Comparison of ENCODE assay signal across 8 cellular contexts in the genomic region with DNA sequence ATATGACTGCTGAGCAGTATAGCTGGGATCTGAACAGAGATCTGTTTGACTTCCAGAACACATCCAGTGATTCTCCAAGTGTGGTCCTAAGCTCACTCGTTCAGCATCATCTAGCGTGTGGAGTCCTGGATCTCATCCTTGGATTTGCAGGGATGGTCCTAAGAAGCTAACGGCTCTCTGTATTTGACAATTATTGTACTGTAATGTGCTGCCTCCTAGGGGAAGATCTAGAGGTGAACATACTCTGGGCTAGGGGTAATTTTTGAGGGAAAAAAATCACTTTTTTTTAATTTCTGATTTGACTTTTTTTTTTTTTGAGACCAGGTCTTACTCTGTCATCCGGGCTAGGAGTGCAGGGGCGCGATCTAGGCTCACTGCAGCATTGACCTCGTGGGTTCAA. TPM values are rescaled to one million over a fixed set of nuclear protein-coding genes. Genes with fewer than 3 reads are reported as not detected.
DNase-seq lines count a peak whose midpoint lies in the region; ATAC-seq and TF ChIP-seq lines count a peak whose summit lies in the region.

No MANE protein-coding gene starts in this region.

- H4K20me1 ChIP-seq in HCT116 (ENCODE audit: insufficient read depth) = no peaks in the 10 kb centered on the region

- TF ChIP-seq POLR2A in HCT116 (IDR thresholded peaks at IDR 0.05; ENCODE audit: borderline replicate concordance, extremely low read depth, insufficient read depth, insufficient read length) (no peak), erythroblast (IDR thresholded peaks at IDR 0.05; ENCODE audit: low read length) (peak; percentile 41)

- peak; percentile 73 for TF ChIP-seq RAD21 in HCT116 (IDR thresholded peaks at IDR 0.05; ENCODE audit: low read depth)

- no peaks in the 10 kb centered on the region for H3K27me3 ChIP-seq in HCT116 (ENCODE audit: insufficient read depth, low read length)
- H3K27me3 ChIP-seq in parathyroid adenoma (ENCODE audit: control insufficient read depth, insufficient read depth, low read length) = no peaks in the 10 kb centered on the region

- H3K36me3 ChIP-seq in HCT116 (ENCODE audit: control insufficient read depth in 1 of 2, insufficient read depth in 2 of 2, low read length in 2 of 2) (no peaks in the 10 kb centered on the region), parathyroid adenoma (ENCODE audit: control insufficient read depth, insufficient read depth, low read length) (no peaks in the 10 kb centered on the region)

- H3K79me2 ChIP-seq in HCT116 (ENCODE audit: insufficient read depth, low read length) = 0 out of 2 replicates have a peak, but pooled peaks cover 2% of the 10 kb centered on the region
- peaks cover 7% of the 10 kb centered on the region for H3K79me2 ChIP-seq in parathyroid adenoma

- ATAC-seq in HCT116 (no peak), GM19324 (IDR thresholded peaks at IDR 0.05; ENCODE audit: low FRiP score, unreplicated experiment) (no peak)
- ATAC-seq in activated CD4-positive, CD25-positive, alpha-beta regulatory T cell treated with anti-CD3 and anti-CD28 coated beads, Interleukin-2, amount 50 U/mL, for 24 hours = no peak

- RAD21 ChIA-PET in HCT116 (lab: Charles Lee; ENCODE audit: low non-redundant PET in 1 of 2, low total read pairs in 2 of 2, uncharacterized antibody in 2 of 2, unreplicated experiment in 2 of 2) = interaction anchor here (0.7 to 1.6 kb wide), 5 partner anchors 109 to 142 kb away, joined by 3 to 6 read pairs (median 4); no protein-coding TSS in a partner anchor

- CTCF ChIA-PET in HCT116 (lab: Charles Lee) = interaction anchor here (0.7 to 3.4 kb wide), 16 partner anchors 8 to 325 kb away, joined by 3 to 26 read pairs (median 3); partner anchors contain the start of genes HMGXB3 and TIGD6

- H3K4me3 ChIP-seq in HCT116 (replicated peaks in 1 of 2; ENCODE audit: low read depth in 1 of 2, low read length in 2 of 2) (no peak overlapping the region; a peak in 1 of 4 replicates), parathyroid adenoma (ENCODE audit: low read depth, low read length) (peak overlapping the region; percentile 77)

- DNase-seq in COLO829 (ENCODE audit: low spot score) (peak; percentile 53), HCT116 (ENCODE audit: low read depth, low spot score) (no peak), SK-MEL-5 (ENCODE audit: low read depth, low spot score) (peak; percentile 78), erythroblast (lab: John Stamatoyannopoulos, UW) (peak; percentile 49 to 66), COLO668 (lab: John Stamatoyannopoulos, UW; ENCODE audit: unreplicated experiment) (no peak)

- POLR2A ChIA-PET in HCT116 (lab: Charles Lee) = interaction anchor here (0.6 to 1.6 kb wide), 4 partner anchors 10 to 818 kb away, joined by 3 read pairs; partner anchors contain the start of genes HMGXB3 and TIGD6

- H3K4me1 ChIP-seq in HCT116 (ENCODE audit: control insufficient read depth in 1 of 2, insufficient read depth in 2 of 2, low read length in 2 of 2) = peaks cover 8 to 27% of the 10 kb centered on the region in 2 experiments
- peaks cover 16% of the 10 kb centered on the region for H3K4me1 ChIP-seq in parathyroid adenoma

- H3K4me2 ChIP-seq in HCT116 (ENCODE audit: low read length) (peak overlapping the region; percentile 97), parathyroid adenoma (ENCODE audit: low read length) (peak overlapping the region; percentile 81)

- H3K9me2 ChIP-seq in HCT116 (ENCODE audit: insufficient read depth) = no peaks in the 10 kb centered on the region

- in situ Hi-C loops in SK-MEL-5 (cut with HindIII; ENCODE audit: low pct_unique_long_range_greater_than_20kb, low sequenced_read_pairs) = no loop called here

- no peaks in the 10 kb centered on the region for H3K9me3 ChIP-seq in HCT116 (ENCODE audit: control insufficient read depth in 1 of 2, insufficient read depth in 1 of 2, low read depth in 1 of 2, low read length in 2 of 2)
- H3K9me3 ChIP-seq in parathyroid adenoma (ENCODE audit: control insufficient read depth, low read length) = no peaks in the 10 kb centered on the region

- intact Hi-C loops in HCT116 (cut with micrococcal nuclease) = loop anchor here (1.0 kb wide), 1 partner anchor 125 kb away; no protein-coding TSS in a partner anchor

- TF ChIP-seq CTCF in HCT116 (IDR thresholded peaks at IDR 0.05 in 2 of 3, conservative IDR thresholded peaks at IDR 0.05 in 1 of 3; ENCODE audit: borderline replicate concordance in 1 of 3, insufficient read depth in 1 of 3, low read depth in 2 of 3, low read length in 2 of 3) (peak; percentile 48 to 73 (median 57); a peak in 5 of 6 replicates), parathyroid adenoma (IDR thresholded peaks at IDR 0.05) (peak; percentile 57)

- H3K9ac ChIP-seq in HCT116 (ENCODE audit: low read length) (no peak overlapping the region), parathyroid adenoma (no peak overlapping the region)

- no TSS peak for BruUV-seq in HCT116 (replicated peaks; lab: Mats Ljungman, UMichigan)

- H3K27ac ChIP-seq in HCT116 (ENCODE audit: low read depth, low read length) = no peak overlapping the region
- H3K27ac ChIP-seq in parathyroid adenoma = no peak overlapping the region

- H2AFZ ChIP-seq in HCT116 (ENCODE audit: low read depth, low read length, poor library complexity, severe bottlenecking) = no peak overlapping the region
- H2AFZ ChIP-seq in parathyroid adenoma = no peak overlapping the region

TF ChIP-seq in HCT116, 20 proteins besides CTCF, POLR2A, EP300 and RAD21:
- no peak for TF ChIP-seq REST (IDR thresholded peaks at IDR 0.05; ENCODE audit: low read depth)
- no peak for TF ChIP-seq EZH2 (IDR thresholded peaks at IDR 0.05)
- TF ChIP-seq TCF7L2 (IDR thresholded peaks at IDR 0.05; ENCODE audit: borderline replicate concordance, extremely low read depth, insufficient read depth, insufficient read length) = no peak
- no peak for TF ChIP-seq ELF1 (IDR thresholded peaks at IDR 0.05; ENCODE audit: borderline replicate concordance, low read depth)
- TF ChIP-seq FOSL1 (IDR thresholded peaks at IDR 0.05; ENCODE audit: low read depth) = no peak
- TF ChIP-seq EGR1 (IDR thresholded peaks at IDR 0.05; ENCODE audit: low read depth) = no peak
- no peak for TF ChIP-seq ATF3 (IDR thresholded peaks at IDR 0.05)
- no peak for TF ChIP-seq POLR2AphosphoS5 (IDR thresholded peaks at IDR 0.05; ENCODE audit: low read depth, low read length)
- no peak for TF ChIP-seq EZH2phosphoT487 (IDR thresholded peaks at IDR 0.05; ENCODE audit: borderline replicate concordance)
- no peak for TF ChIP-seq CEBPB (IDR thresholded peaks at IDR 0.05; ENCODE audit: low read depth)
- no peak for TF ChIP-seq YY1 (IDR thresholded peaks at IDR 0.05; ENCODE audit: extremely low read depth, insufficient replicate concordance, low read depth, low read length)
- TF ChIP-seq SP1 (IDR thresholded peaks at IDR 0.05; ENCODE audit: low read depth) = no peak

RNA-seq across cellular contexts. Expression of gene SLC26A2, which starts 1.5 kb away (rescaled TPM):
- 7.8 TPM for total RNA-seq in HCT116 (2021; ENCODE audit: unreplicated experiment)
- 1.6 and 2.1 TPM in 2 replicates for polyA plus RNA-seq in HCT116 (2012)
- 173 and 178 TPM in 2 replicates for total RNA-seq in SK-MEL-5 (2014; rRNA removed; shearing (Covaris generic))
- polyA plus RNA-seq in SK-MEL-5 (2015; cell fraction: cytosol; rRNA removed) = 138 and 192 TPM in 2 replicates
- polyA plus RNA-seq in SK-MEL-5 (2015; cell fraction: nucleus; rRNA removed) = 203 and 267 TPM in 2 replicates

RNA-seq across cellular contexts. Expression of gene PDE6A, which starts 17.4 kb away (rescaled TPM):
- total RNA-seq in HCT116 (2021; ENCODE audit: unreplicated experiment) = not detected
- polyA plus RNA-seq in HCT116 (2012) = 0.01 TPM in 1 of 2 replicates, not detected in the other
- total RNA-seq in SK-MEL-5 (2014; rRNA removed; shearing (Covaris generic)) = 0.08 and 0.26 TPM in 2 replicates
- polyA plus RNA-seq in SK-MEL-5 (2015; cell fraction: cytosol; rRNA removed) = 0.16 and 0.40 TPM in 2 replicates
- polyA plus RNA-seq in SK-MEL-5 (2015; cell fraction: nucleus; rRNA removed) = 0.26 and 0.44 TPM in 2 replicates

RNA-seq across cellular contexts. Expression of gene TIGD6, which starts 38.4 kb away (rescaled TPM):
- 2.1 TPM for total RNA-seq in HCT116 (2021; ENCODE audit: unreplicated experiment)
- 2.7 and 3.6 TPM in 2 replicates for polyA plus RNA-seq in HCT116 (2012)
- 5.5 and 6.6 TPM in 2 replicates for total RNA-seq in SK-MEL-5 (2014; rRNA removed; shearing (Covaris generic))
- polyA plus RNA-seq in SK-MEL-5 (2015; cell fraction: cytosol; rRNA removed) = 4.4 and 5.3 TPM in 2 replicates
- polyA plus RNA-seq in SK-MEL-5 (2015; cell fraction: nucleus; rRNA removed) = 5.2 and 7.1 TPM in 2 replicates

RNA-seq across cellular contexts. Expression of gene HMGXB3, which starts 38.5 kb away (rescaled TPM):
- total RNA-seq in HCT116 (2021; ENCODE audit: unreplicated experiment) = 41.8 TPM
- 32.6 and 33.9 TPM in 2 replicates for polyA plus RNA-seq in HCT116 (2012)
- 53.7 and 54.3 TPM in 2 replicates for total RNA-seq in SK-MEL-5 (2014; rRNA removed; shearing (Covaris generic))
- 58.1 and 74.9 TPM in 2 replicates for polyA plus RNA-seq in SK-MEL-5 (2015; cell fraction: cytosol; rRNA removed)
- 312 and 367 TPM in 2 replicates for polyA plus RNA-seq in SK-MEL-5 (2015; cell fraction: nucleus; rRNA removed)

Comparison
In these comparisons a context has a peak if more than half of its experiments do, and no peak if none do; other contexts are left out.
1. DNase-seq: peak in COLO829 (single experiment), SK-MEL-5 (single experiment) and erythroblast (2 of 2); none in HCT116 (single experiment) and COLO668 (single experiment).
2. RNA of gene SLC26A2, which starts 1.5 kb away (total RNA-seq): 173 to 178 TPM in SK-MEL-5; 7.8 TPM in HCT116 (single experiment); every median in the first group is over 10 times any median in the second.